In genomic region chr15:70854669-70854976, GRCh38 we compare ENCODE assay signal across 8 cellular contexts. TPM values are rescaled to one million over a fixed set of nuclear protein-coding genes. Genes with fewer than 3 reads are reported as not detected.
DNase-seq lines count a peak whose midpoint lies in the region; ATAC-seq and TF ChIP-seq lines count a peak whose summit lies in the region.

No MANE protein-coding gene starts in this region.

- POLR2A ChIA-PET in HCT116 (lab: Charles Lee), result interaction anchor here (1.0 to 2.7 kb wide), 3 partner anchors 12 to 21 kb away, joined by 3 to 8 read pairs (median 7); no protein-coding TSS in a partner anchor
- POLR2A ChIA-PET in WTC11 (lab: Charles Lee), result interaction anchor here (1.6 kb wide), 1 partner anchor 30 kb away, joined by 4 read pairs; no protein-coding TSS in a partner anchor

- H3K27me3 ChIP-seq in HCT116 (ENCODE audit: insufficient read depth, low read length) (no peaks in the 10 kb centered on the region), heart left ventricle (peaks cover 0 to 16% (median 0%) of the 10 kb centered on the region in 9 donors)

- peaks cover 29% of the 10 kb centered on the region for H3K27me3 Mint-ChIP-seq in WTC11 (ENCODE audit: low read depth)

- DNase-seq in HCT116 (ENCODE audit: low read depth, low spot score) (no peak), WTC11 (ENCODE audit: low spot score) (no peak), heart left ventricle (no peak), retinal pigment epithelial cell (ENCODE audit: low read depth) (no peak), NCI-H1048 (lab: John Stamatoyannopoulos, UW) (no peak), ecto neural progenitor cell (ENCODE audit: low spot score) (no peak), COLO668 (lab: John Stamatoyannopoulos, UW; ENCODE audit: unreplicated experiment) (no peak)

- peak overlapping the region; percentile 70 for H3K9ac ChIP-seq in HCT116 (ENCODE audit: low read length)

- H3K36me3 ChIP-seq in HCT116 (ENCODE audit: control insufficient read depth in 1 of 2, insufficient read depth in 2 of 2, low read length in 2 of 2) (0 out of 4 replicates have a peak, but pooled peaks cover 0 to 2% of the 10 kb centered on the region in 2 experiments), heart left ventricle (peaks cover 0 to 18% (median 3%) of the 10 kb centered on the region in 9 donors)

- TF ChIP-seq CTCF in HCT116 (IDR thresholded peaks at IDR 0.05 in 2 of 3, conservative IDR thresholded peaks at IDR 0.05 in 1 of 3; ENCODE audit: borderline replicate concordance in 1 of 3, insufficient read depth in 1 of 3, low read depth in 2 of 3, low read length in 2 of 3), result peak in 1 of 3 experiments; percentile 9; a peak in 1 of 6 replicates
- TF ChIP-seq CTCF in WTC11 (IDR thresholded peaks at IDR 0.05), result no peak
- peak in 4 of 12 donors; percentile 21 to 38 (median 26) for TF ChIP-seq CTCF in heart left ventricle (IDR thresholded peaks at IDR 0.05)
- peak; percentile 17 for TF ChIP-seq CTCF in retinal pigment epithelial cell (conservative IDR thresholded peaks at IDR 0.05; ENCODE audit: low read depth, low read length)

- H3K27ac Mint-ChIP-seq in WTC11, result no peak overlapping the region

- RAD21 ChIA-PET in HCT116 (lab: Charles Lee; ENCODE audit: low non-redundant PET in 1 of 2, low total read pairs in 2 of 2, uncharacterized antibody in 2 of 2, unreplicated experiment in 2 of 2), result no interaction called here

- no peaks in the 10 kb centered on the region for H3K79me2 ChIP-seq in HCT116 (ENCODE audit: insufficient read depth, low read length)

- intact Hi-C loops in HCT116 (cut with micrococcal nuclease), result no loop called here
- intact Hi-C loops in heart left ventricle (cut with DNase I), result no loop called here

- peak overlapping the region; percentile 95 for H3K4me2 ChIP-seq in HCT116 (ENCODE audit: low read length)

- no peaks in the 10 kb centered on the region for H3K9me3 ChIP-seq in HCT116 (ENCODE audit: control insufficient read depth in 1 of 2, insufficient read depth in 1 of 2, low read depth in 1 of 2, low read length in 2 of 2)
- no peaks in the 10 kb centered on the region for H3K9me3 ChIP-seq in heart left ventricle

- TSS peak; percentile 31 for BruUV-seq in HCT116 (replicated peaks; lab: Mats Ljungman, UMichigan)

- CTCF ChIA-PET in HCT116 (lab: Charles Lee), result interaction anchor here (1.3 to 1.4 kb wide), 2 partner anchors 9 to 20 kb away, joined by 3 to 6 read pairs; no protein-coding TSS in a partner anchor
- CTCF ChIA-PET in WTC11 (lab: Charles Lee), result interaction anchor here (3.3 kb wide), 2 partner anchors 20 to 29 kb away, joined by 15 to 16 read pairs; no protein-coding TSS in a partner anchor

- TF ChIP-seq RAD21 in HCT116 (IDR thresholded peaks at IDR 0.05; ENCODE audit: low read depth), result peak; percentile 47

- peaks cover 8% of the 10 kb centered on the region for H3K4me1 Mint-ChIP-seq in WTC11

- peak overlapping the region; percentile 89 for H2AFZ ChIP-seq in HCT116 (ENCODE audit: low read depth, low read length, poor library complexity, severe bottlenecking)

- peaks cover 13% of the 10 kb centered on the region for H3K36me3 Mint-ChIP-seq in WTC11

- 0 out of 2 replicates have a peak, but pooled peaks cover 5% of the 10 kb centered on the region for H3K9me3 Mint-ChIP-seq in WTC11

- no peaks in the 10 kb centered on the region for H3K9me2 ChIP-seq in HCT116 (ENCODE audit: insufficient read depth)

- TF ChIP-seq POLR2A in HCT116 (IDR thresholded peaks at IDR 0.05; ENCODE audit: borderline replicate concordance, extremely low read depth, insufficient read depth, insufficient read length), result no peak
- no peak for TF ChIP-seq POLR2A in heart left ventricle (IDR thresholded peaks at IDR 0.05)

- H3K27ac ChIP-seq in HCT116 (ENCODE audit: low read depth, low read length), result peak overlapping the region; percentile 55; the same call in 1 of the 2 replicates
- peak overlapping the region; percentile 75 to 96 (median 90) for H3K27ac ChIP-seq in heart left ventricle

- peak overlapping the region; percentile 62 to 69 for H3K4me3 ChIP-seq in HCT116 (replicated peaks in 1 of 2; ENCODE audit: low read depth in 1 of 2, low read length in 2 of 2)
- H3K4me3 ChIP-seq in heart left ventricle, result peak overlapping the region in 11 of 12 donors; percentile 69 to 97 (median 82)
- H3K4me3 ChIP-seq in retinal pigment epithelial cell (ENCODE audit: low read length), result peak overlapping the region; percentile 77

- peaks cover 4 to 22% of the 10 kb centered on the region in 2 experiments; a peak in 2 of 4 replicates for H3K4me1 ChIP-seq in HCT116 (ENCODE audit: control insufficient read depth in 1 of 2, insufficient read depth in 2 of 2, low read length in 2 of 2)
- H3K4me1 ChIP-seq in heart left ventricle, result peaks cover 0 to 62% (median 24%) of the 10 kb centered on the region in 12 donors

- no peaks in the 10 kb centered on the region for H4K20me1 ChIP-seq in HCT116 (ENCODE audit: insufficient read depth)

- WGBS in heart left ventricle, 4 donors, result 38 to 55% (median 50%) methylated on average over 4 of the region's 4 CpGs

- ATAC-seq in HCT116, result peak; percentile 33
- ATAC-seq in WTC11, result peak; percentile 2; the same call in 1 of the 2 replicates
- peak in 3 of 4 donors; percentile 2 to 21 (median 4) for ATAC-seq in heart left ventricle
- no peak for ATAC-seq in HG02763 (IDR thresholded peaks at IDR 0.05; ENCODE audit: unreplicated experiment)

- H3K4me3 Mint-ChIP-seq in WTC11, result peak overlapping the region; percentile 85

TF ChIP-seq in HCT116, 20 proteins besides CTCF, POLR2A, EP300 and RAD21 (continues in another document):
- TF ChIP-seq FOSL1 (IDR thresholded peaks at IDR 0.05; ENCODE audit: low read depth) (no peak), ZNF274 (IDR thresholded peaks at IDR 0.05; ENCODE audit: low read depth, low read length) (no peak), YY1 (IDR thresholded peaks at IDR 0.05; ENCODE audit: extremely low read depth, insufficient replicate concordance, low read depth, low read length) (no peak), SIN3A (IDR thresholded peaks at IDR 0.05; ENCODE audit: low read depth) (no peak), EZH2phosphoT487 (IDR thresholded peaks at IDR 0.05; ENCODE audit: borderline replicate concordance) (no peak), EGR1 (IDR thresholded peaks at IDR 0.05; ENCODE audit: low read depth) (no peak), CEBPB (IDR thresholded peaks at IDR 0.05; ENCODE audit: low read depth) (no peak), SRF (IDR thresholded peaks at IDR 0.05; ENCODE audit: low read depth) (no peak)
- TF ChIP-seq, protein P1, sequence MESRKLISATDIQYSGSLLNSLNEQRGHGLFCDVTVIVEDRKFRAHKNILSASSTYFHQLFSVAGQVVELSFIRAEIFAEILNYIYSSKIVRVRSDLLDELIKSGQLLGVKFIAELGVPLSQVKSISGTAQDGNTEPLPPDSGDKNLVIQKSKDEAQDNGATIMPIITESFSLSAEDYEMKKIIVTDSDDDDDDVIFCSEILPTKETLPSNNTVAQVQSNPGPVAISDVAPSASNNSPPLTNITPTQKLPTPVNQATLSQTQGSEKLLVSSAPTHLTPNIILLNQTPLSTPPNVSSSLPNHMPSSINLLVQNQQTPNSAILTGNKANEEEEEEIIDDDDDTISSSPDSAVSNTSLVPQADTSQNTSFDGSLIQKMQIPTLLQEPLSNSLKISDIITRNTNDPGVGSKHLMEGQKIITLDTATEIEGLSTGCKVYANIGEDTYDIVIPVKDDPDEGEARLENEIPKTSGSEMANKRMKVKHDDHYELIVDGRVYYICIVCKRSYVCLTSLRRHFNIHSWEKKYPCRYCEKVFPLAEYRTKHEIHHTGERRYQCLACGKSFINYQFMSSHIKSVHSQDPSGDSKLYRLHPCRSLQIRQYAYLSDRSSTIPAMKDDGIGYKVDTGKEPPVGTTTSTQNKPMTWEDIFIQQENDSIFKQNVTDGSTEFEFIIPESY (IDR thresholded peaks at IDR 0.05; ENCODE audit: extremely low read depth, insufficient replicate concordance, low read length), result no peak

TF ChIP-seq in WTC11, 78 proteins besides CTCF, POLR2A, EP300 and RAD21 (continues in another document):
- TF ChIP-seq NR3C1 (CRISPR knock-in tag; conservative IDR thresholded peaks at IDR 0.05; ENCODE audit: low read depth) (no peak), NFYB (CRISPR knock-in tag; conservative IDR thresholded peaks at IDR 0.05; ENCODE audit: low read depth) (no peak), MYBL2 (CRISPR knock-in tag; IDR thresholded peaks at IDR 0.05) (peak; percentile 48; the same call in 1 of the 2 replicates), NR1H2 (CRISPR knock-in tag; IDR thresholded peaks at IDR 0.05) (no peak), ZNF281 (CRISPR knock-in tag; IDR thresholded peaks at IDR 0.05) (no peak), GRHL2 (CRISPR knock-in tag; IDR thresholded peaks at IDR 0.05; ENCODE audit: insufficient replicate concordance, severe bottlenecking) (no peak)

RNA-seq across cellular contexts. Expression of gene LARP6, which starts 0.7 kb away (rescaled TPM):
- total RNA-seq in HCT116 (2021; ENCODE audit: unreplicated experiment) (35.9 TPM), WTC11 (2021) (14.7 to 17.5 TPM (median 15.2 TPM) in 3 replicates), heart left ventricle (10 to 100 TPM; 31.8 to 73.1 (median 45.0) TPM)
- polyA plus RNA-seq in HCT116 (2012), result 55.1 and 58.8 TPM in 2 replicates
- polyA plus RNA-seq in heart left ventricle, result 10 to 100 TPM; 18.9 to 32.7 TPM

RNA-seq across cellular contexts. Expression of gene THAP10, which starts 37.6 kb away (rescaled TPM):
- total RNA-seq in HCT116 (2021; ENCODE audit: unreplicated experiment) (2.8 TPM), WTC11 (2021) (2.6 to 3.6 TPM (median 3.4 TPM) in 3 replicates), heart left ventricle (1 to 10 TPM; 2.8 to 5.9 (median 5.1) TPM)
- polyA plus RNA-seq in HCT116 (2012), result 0.75 and 0.99 TPM in 2 replicates
- polyA plus RNA-seq in heart left ventricle, result 1 to 10 TPM; 1.7 to 5.5 TPM

RNA-seq across cellular contexts. Expression of gene LRRC49, which starts 38.0 kb away (rescaled TPM):
- total RNA-seq in HCT116 (2021; ENCODE audit: unreplicated experiment) (7.4 TPM), WTC11 (2021) (6.8 to 9.2 TPM (median 6.9 TPM) in 3 replicates), heart left ventricle (100 to 1,000 TPM in 2 of 9 donors, 10 to 100 TPM in 7; 22.4 to 123 (median 60.3) TPM)
- polyA plus RNA-seq in HCT116 (2012), result 1.3 and 3.1 TPM in 2 replicates
- 100 to 1,000 TPM in 1 of 2 donors, 10 to 100 TPM in 1; 13.3 to 115 TPM for polyA plus RNA-seq in heart left ventricle
